Comparison of ENCODE assay signal across 10 cellular contexts in the genomic region with DNA sequence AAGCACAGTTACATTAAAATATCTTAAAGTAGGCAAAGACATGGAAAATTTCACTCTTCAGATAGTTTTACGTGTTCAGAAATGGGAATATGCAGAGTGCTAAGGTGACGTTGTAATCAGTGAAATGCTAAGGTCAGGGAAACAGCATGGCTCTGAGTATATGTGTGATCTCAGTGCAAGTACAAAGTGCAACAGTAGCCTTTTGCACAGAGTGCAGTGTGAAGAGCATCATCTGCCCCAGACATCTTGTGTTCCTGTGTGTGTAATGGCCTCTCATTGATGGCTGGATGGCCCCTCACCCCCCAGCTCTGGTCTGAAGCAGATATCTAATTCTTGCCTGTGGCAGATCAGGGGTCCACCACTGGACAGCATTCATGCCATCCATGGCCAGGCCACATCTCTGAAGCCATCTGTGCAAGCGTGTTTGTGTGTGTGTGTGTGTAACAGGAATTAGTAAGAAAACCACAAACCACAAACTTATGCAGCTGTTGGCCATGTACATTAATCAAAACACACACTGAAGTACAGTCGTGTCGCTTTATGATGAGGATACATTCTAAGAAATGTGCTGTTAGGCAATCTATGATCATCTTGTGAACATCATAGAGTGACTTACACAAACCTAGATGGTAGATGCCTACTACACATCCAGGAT.
DNase-seq lines count a peak whose midpoint lies in the region; ATAC-seq and TF ChIP-seq lines count a peak whose summit lies in the region.
"Had no signal": no experiment of that assay in that cellular context is flagged by ENCODE, and none has a peak within 500 bp of the region (broad histone marks: within the 10 kb centered on the region; RNA-seq: fewer than 3 reads in every experiment).

No MANE protein-coding gene starts in this region.

- H3F3A ChIP-seq in OCI-LY1 (ENCODE audit: insufficient read depth, low read length): no peaks in the 10 kb centered on the region

- peaks cover 24% of the 10 kb centered on the region for H3K36me3 Mint-ChIP-seq in activated T-cell treated with anti-CD3 and anti-CD28 coated beads, Interleukin-2, amount 50 U/mL, for 4 hours (ENCODE audit: insufficient read depth)

- peak; percentile 30 to 61 for ATAC-seq in activated T-cell treated with anti-CD3 and anti-CD28 coated beads, Interleukin-2, amount 50 U/mL, for 4 hours
- peak; percentile 64 for ATAC-seq in stimulated activated naive CD8-positive, alpha-beta T cell treated with anti-CD3 and anti-CD28 coated beads, Interleukin-15, amount 100 ng/mL, for 72 hours

- no peaks in the 10 kb centered on the region for H3K27me3 ChIP-seq in OCI-LY1 (ENCODE audit: insufficient read depth, low read length)

- no peak for TF ChIP-seq CTCF in OCI-LY1 (IDR thresholded peaks at IDR 0.05; ENCODE audit: low read length)

- H3K4me3 Mint-ChIP-seq in activated T-cell treated with anti-CD3 and anti-CD28 coated beads, Interleukin-2, amount 50 U/mL, for 4 hours: no peak overlapping the region
- H3K4me3 Mint-ChIP-seq in stimulated activated naive CD8-positive, alpha-beta T cell treated with anti-CD3 and anti-CD28 coated beads, Interleukin-15, amount 100 ng/mL, for 72 hours: no peak overlapping the region

- no peak overlapping the region for H3K9ac ChIP-seq in OCI-LY1 (ENCODE audit: low read length)

- H3K9me3 Mint-ChIP-seq in activated T-cell treated with anti-CD3 and anti-CD28 coated beads, Interleukin-2, amount 50 U/mL, for 4 hours: no peaks in the 10 kb centered on the region
- H3K9me3 Mint-ChIP-seq in stimulated activated naive CD8-positive, alpha-beta T cell treated with anti-CD3 and anti-CD28 coated beads, Interleukin-15, amount 100 ng/mL, for 72 hours: no peaks in the 10 kb centered on the region

- H4K20me1 ChIP-seq in OCI-LY1 (ENCODE audit: insufficient read depth, low read length): no peaks in the 10 kb centered on the region

- no peaks in the 10 kb centered on the region for H3K9me2 ChIP-seq in OCI-LY1 (ENCODE audit: low read depth, low read length)

- H3K4me2 ChIP-seq in OCI-LY1 (ENCODE audit: low read length): peak overlapping the region; percentile 1; the same call in 1 of the 2 replicates

- DNase-seq in activated T-cell treated with anti-CD3 and anti-CD28 coated beads, Interleukin-2, amount 50 U/mL, for 4 hours: no peak
- DNase-seq in activated T-cell treated with anti-CD3 and anti-CD28 coated beads for 4 hours (no peak), fibroblast of peridontal ligament (ENCODE audit: extremely low read depth) (peak; percentile 16), posterior vena cava (ENCODE audit: low spot score) (no peak)
- DNase-seq in stimulated activated naive CD8-positive, alpha-beta T cell treated with anti-CD3 and anti-CD28 coated beads, Interleukin-15, amount 100 ng/mL, for 72 hours: no peak
- no peak for DNase-seq in stimulated activated naive CD4-positive, alpha-beta T cell (lab: John Stamatoyannopoulos, UW)
- no peak for DNase-seq in stimulated activated naive CD4-positive, alpha-beta T cell treated with Interleukin-2 at 50 U/mL for 16 hours (lab: John Stamatoyannopoulos, UW)
- DNase-seq: erythroblast, T-helper 9 cell had no signal

- no peak overlapping the region for H2AFZ ChIP-seq in OCI-LY1 (ENCODE audit: low read length)

- no peaks in the 10 kb centered on the region for H3K27me3 Mint-ChIP-seq in activated T-cell treated with anti-CD3 and anti-CD28 coated beads, Interleukin-2, amount 50 U/mL, for 4 hours (ENCODE audit: low read depth)
- H3K27me3 Mint-ChIP-seq in stimulated activated naive CD8-positive, alpha-beta T cell treated with anti-CD3 and anti-CD28 coated beads, Interleukin-15, amount 100 ng/mL, for 72 hours: no peaks in the 10 kb centered on the region

- no peaks in the 10 kb centered on the region for H3K36me3 ChIP-seq in OCI-LY1 (ENCODE audit: insufficient read depth, low read length)

- no peak overlapping the region for H3K4me3 ChIP-seq in OCI-LY1 (ENCODE audit: low read depth, low read length, poor library complexity, severe bottlenecking)

- peaks cover 36% of the 10 kb centered on the region for H3K4me1 ChIP-seq in OCI-LY1 (ENCODE audit: insufficient read depth, low read length, severe bottlenecking)

- intact Hi-C loops in posterior vena cava (cut with DNase I): no loop called here

- peak overlapping the region; percentile 56 for H3K27ac ChIP-seq in OCI-LY1 (ENCODE audit: low read depth, low read length, poor library complexity, severe bottlenecking)

- H3K4me1 Mint-ChIP-seq in activated T-cell treated with anti-CD3 and anti-CD28 coated beads, Interleukin-2, amount 50 U/mL, for 4 hours (ENCODE audit: low read depth): peaks cover 29% of the 10 kb centered on the region
- peaks cover 22% of the 10 kb centered on the region for H3K4me1 Mint-ChIP-seq in stimulated activated naive CD8-positive, alpha-beta T cell treated with anti-CD3 and anti-CD28 coated beads, Interleukin-15, amount 100 ng/mL, for 72 hours

- H3K27ac Mint-ChIP-seq in stimulated activated naive CD8-positive, alpha-beta T cell treated with anti-CD3 and anti-CD28 coated beads, Interleukin-15, amount 100 ng/mL, for 72 hours: peak overlapping the region in 1 of 2 donors; percentile 48

- no peaks in the 10 kb centered on the region for H3K9me3 ChIP-seq in OCI-LY1 (ENCODE audit: low read length)

- H3K79me2 ChIP-seq in OCI-LY1 (ENCODE audit: insufficient read depth, low read length): no peaks in the 10 kb centered on the region
